In the genomic region with DNA sequence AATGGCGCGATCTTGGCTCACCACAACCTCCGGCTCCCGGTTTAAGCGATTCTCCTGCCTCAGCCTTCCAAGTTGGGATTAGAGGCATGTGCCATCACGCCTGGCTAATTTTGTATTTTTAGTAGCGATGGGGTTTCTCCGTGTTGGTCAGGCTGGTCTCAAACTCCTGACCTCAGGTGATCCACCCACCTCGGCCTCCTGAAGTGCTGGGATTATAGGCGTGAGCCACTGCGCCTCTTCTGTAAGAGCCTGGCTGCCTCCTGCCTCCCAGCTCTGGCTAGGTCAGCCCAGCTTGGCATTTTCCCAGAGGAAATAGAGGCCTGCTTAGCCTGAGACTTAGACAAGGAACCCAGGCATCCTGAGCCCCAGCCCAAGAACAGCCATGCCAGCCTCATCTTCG, we compare ENCODE assay signal across 12 cellular contexts. TPM values are rescaled to one million over a fixed set of nuclear protein-coding genes. Genes with fewer than 3 reads are reported as not detected.
A peak's percentile ranks its signal among the peaks of the same experiment; 100 is the strongest.
DNase-seq lines count a peak whose midpoint lies in the region; ATAC-seq and TF ChIP-seq lines count a peak whose summit lies in the region.
"Not testable (repeated sequence)": the region's sequence is repeated elsewhere in the genome, so short reads cannot be mapped to it uniquely, and the experiment has no call there.
"Had no signal": no experiment of that assay in that cellular context is flagged by ENCODE, and none has a peak within 500 bp of the region (broad histone marks: within the 10 kb centered on the region; RNA-seq: fewer than 3 reads in every experiment).

No MANE protein-coding gene starts in this region.

- not testable (repeated sequence) for TF ChIP-seq EP300 in suprapubic skin (IDR thresholded peaks at IDR 0.05)

- H3K9ac ChIP-seq in Karpas-422 (ENCODE audit: low read length) (peak overlapping the region; percentile 99), duodenal mucosa (ENCODE audit: low read depth in 1 of 2, low read length in 2 of 2) (peak overlapping the region; percentile 50 to 52)
- not testable (repeated sequence) for H3K9ac ChIP-seq in parathyroid adenoma

- peak overlapping the region; percentile 85 to 97 (median 95) for H3K4me3 Mint-ChIP-seq in CD4-positive, alpha-beta memory T cell
- H3K4me3 Mint-ChIP-seq in activated B cell treated with CpG ODN at 0.5 μM for 24 hours: peak overlapping the region; percentile 94

- not testable (repeated sequence) for H3K9me3 ChIP-seq in CD4-positive, alpha-beta memory T cell (ENCODE audit: control insufficient read depth in 1 of 2, low read length in 2 of 2); Karpas-422 (ENCODE audit: low read length); duodenal mucosa (ENCODE audit: control insufficient read depth in 1 of 2, low read length in 2 of 2); right lobe of liver; parathyroid adenoma (ENCODE audit: control insufficient read depth, low read length); suprapubic skin

- H3K27ac Mint-ChIP-seq in CD4-positive, alpha-beta memory T cell: peak overlapping the region; percentile 95 to 99 (median 98)
- peak overlapping the region; percentile 99 for H3K27ac Mint-ChIP-seq in activated B cell treated with CpG ODN at 0.5 μM for 24 hours
- H3K27ac Mint-ChIP-seq in activated naive CD4-positive, alpha-beta T cell treated with anti-CD3 and anti-CD28 coated beads, Interleukin-2, amount 50 U/mL, for 72 hours: peak overlapping the region; percentile 94 to 99

- H2AFZ ChIP-seq in Karpas-422 (ENCODE audit: low read length); parathyroid adenoma: not testable (repeated sequence)

- not testable (repeated sequence) for H3K36me3 ChIP-seq in CD4-positive, alpha-beta memory T cell (ENCODE audit: insufficient read depth, low read length); duodenal mucosa (ENCODE audit: control insufficient read depth in 1 of 2, insufficient read depth in 2 of 2, low read length in 2 of 2); right lobe of liver; parathyroid adenoma (ENCODE audit: control insufficient read depth, insufficient read depth, low read length); suprapubic skin
- H3K36me3 ChIP-seq in Karpas-422 (ENCODE audit: insufficient read depth, low read length): peaks cover 11% of the 10 kb centered on the region

- intact Hi-C loops in CD4-positive, alpha-beta memory T cell (cut with micrococcal nuclease): loop anchor here (2.0 to 5.0 kb wide), 3 partner anchors 57 to 169 kb away; partner anchors contain the start of genes CLK3, COX5A and ULK3
- intact Hi-C loops in activated B cell treated with CpG ODN at 0.5 μM for 24 hours (cut with micrococcal nuclease): loop anchor here (2.0 to 5.0 kb wide), 4 partner anchors 244 to 666 kb away; partner anchors contain the start of genes ARID3B, NEIL1 and SIN3A
- intact Hi-C loops in right lobe of liver (cut with DNase I): not testable (repeated sequence)

- peak overlapping the region; percentile 55 to 69 for H3K4me3 ChIP-seq in CD4-positive, alpha-beta memory T cell (ENCODE audit: low read length in 2 of 2)
- peak overlapping the region; percentile 94 for H3K4me3 ChIP-seq in Karpas-422 (ENCODE audit: low read length)
- peak overlapping the region in 1 of 2 donors; percentile 67 for H3K4me3 ChIP-seq in duodenal mucosa (ENCODE audit: low read depth in 1 of 2, low read length in 2 of 2)
- not testable (repeated sequence) for H3K4me3 ChIP-seq in right lobe of liver; parathyroid adenoma (ENCODE audit: low read depth, low read length); suprapubic skin

- CTCF ChIA-PET in CD4-positive, alpha-beta memory T cell (lab: Charles Lee; ENCODE audit: partially characterized antibody): interaction anchor here (31.6 to 36.4 kb wide), 2 partner anchors 7 to 9 kb away, joined by 1908 read pairs; partner anchors contain the start of genes CSK and LMAN1L
- CTCF ChIA-PET in activated B cell treated with CpG ODN at 0.5 μM for 24 hours (lab: Charles Lee): interaction anchor here (0.6 to 26.2 kb wide), 5 partner anchors 10 to 115 kb away, joined by 3 to 1146 read pairs (median 7); partner anchors contain the start of gene CSK

- POLR2A ChIA-PET in CD4-positive, alpha-beta memory T cell (lab: Charles Lee; ENCODE audit: partially characterized antibody): interaction anchor here (0.6 to 24.9 kb wide), 12 partner anchors 4 to 670 kb away, joined by 3 to 1342 read pairs (median 13); partner anchors contain the start of genes CLK3, CSK, SIN3A and ULK3
- POLR2A ChIA-PET in activated B cell treated with CpG ODN at 0.5 μM for 24 hours (lab: Charles Lee): interaction anchor here (0.6 to 32.5 kb wide), 6 partner anchors 6 to 389 kb away, joined by 3 to 2569 read pairs (median 21); partner anchors contain the start of gene CSK

- H4K20me1 ChIP-seq in Karpas-422 (ENCODE audit: insufficient read depth, low read depth, low read length): not testable (repeated sequence)

- peak overlapping the region; percentile 86 for H3K27ac ChIP-seq in CD4-positive, alpha-beta memory T cell (ENCODE audit: low read depth, low read length)
- H3K27ac ChIP-seq in Karpas-422 (ENCODE audit: low read length): peak overlapping the region; percentile 100
- not testable (repeated sequence) for H3K27ac ChIP-seq in duodenal mucosa (ENCODE audit: low read depth, low read length)
- H3K27ac ChIP-seq in right lobe of liver: peak overlapping the region in 2 of 3 donors; percentile 64 to 71
- peak overlapping the region; percentile 9 for H3K27ac ChIP-seq in parathyroid adenoma
- H3K27ac ChIP-seq in suprapubic skin: peak overlapping the region; percentile 71

- H3K79me2 ChIP-seq in Karpas-422 (ENCODE audit: low read length) (peaks cover 43% of the 10 kb centered on the region), parathyroid adenoma (peaks cover 10% of the 10 kb centered on the region)

- peaks cover 4 to 51% of the 10 kb centered on the region in 2 donors for H3K36me3 Mint-ChIP-seq in CD4-positive, alpha-beta memory T cell
- H3K36me3 Mint-ChIP-seq in activated B cell treated with CpG ODN at 0.5 μM for 24 hours (ENCODE audit: low read depth): peaks cover 64% of the 10 kb centered on the region
- H3K36me3 Mint-ChIP-seq in activated naive CD4-positive, alpha-beta T cell treated with anti-CD3 and anti-CD28 coated beads, Interleukin-2, amount 50 U/mL, for 72 hours: peaks cover 48 to 83% of the 10 kb centered on the region in 2 donors

- not testable (repeated sequence) for H3K9me3 Mint-ChIP-seq in CD4-positive, alpha-beta memory T cell; activated B cell treated with CpG ODN at 0.5 μM for 24 hours; activated naive CD4-positive, alpha-beta T cell treated with anti-CD3 and anti-CD28 coated beads, Interleukin-2, amount 50 U/mL, for 72 hours

- peaks cover 80% of the 10 kb centered on the region for H3K4me1 ChIP-seq in CD4-positive, alpha-beta memory T cell (ENCODE audit: insufficient read depth, low read length)
- H3K4me1 ChIP-seq in Karpas-422 (ENCODE audit: low read length) (peaks cover 88% of the 10 kb centered on the region), duodenal mucosa (ENCODE audit: control insufficient read depth in 1 of 2, insufficient read depth in 2 of 2, low read length in 2 of 2) (peaks cover 83 to 90% of the 10 kb centered on the region in 2 donors), right lobe of liver (peaks cover 0 to 75% (median 43%) of the 10 kb centered on the region in 4 donors), parathyroid adenoma (peaks cover 15% of the 10 kb centered on the region), suprapubic skin (peaks cover 93% of the 10 kb centered on the region)

- not testable (repeated sequence) for H3K27me3 ChIP-seq in CD4-positive, alpha-beta memory T cell (ENCODE audit: insufficient read depth, low read length); Karpas-422 (ENCODE audit: low read length); duodenal mucosa (ENCODE audit: control insufficient read depth in 1 of 2, insufficient read depth in 2 of 2, low read length in 2 of 2); right lobe of liver; parathyroid adenoma (ENCODE audit: control insufficient read depth, insufficient read depth, low read length); suprapubic skin

- H3K4me1 Mint-ChIP-seq in CD4-positive, alpha-beta memory T cell: peaks cover 29 to 90% (median 56%) of the 10 kb centered on the region in 4 donors
- peaks cover 81% of the 10 kb centered on the region for H3K4me1 Mint-ChIP-seq in activated B cell treated with CpG ODN at 0.5 μM for 24 hours

- H3K4me2 ChIP-seq in Karpas-422 (ENCODE audit: low read depth, low read length, poor library complexity, severe bottlenecking): peak overlapping the region; percentile 92
- not testable (repeated sequence) for H3K4me2 ChIP-seq in parathyroid adenoma (ENCODE audit: low read length)

- not testable (repeated sequence) for H3K27me3 Mint-ChIP-seq in CD4-positive, alpha-beta memory T cell; activated B cell treated with CpG ODN at 0.5 μM for 24 hours

- not testable (repeated sequence) for ATAC-seq in activated B cell treated with CpG ODN at 0.5 μM for 24 hours (ENCODE audit: low read depth); activated naive CD4-positive, alpha-beta T cell treated with anti-CD3 and anti-CD28 coated beads, Interleukin-2, amount 50 U/mL, for 72 hours; right lobe of liver

- H3K9me2 ChIP-seq in Karpas-422 (replicated peaks; ENCODE audit: insufficient read depth, low read length): not testable (repeated sequence)

- TF ChIP-seq POLR2A in right lobe of liver (IDR thresholded peaks at IDR 0.05); suprapubic skin (IDR thresholded peaks at IDR 0.05): not testable (repeated sequence)

- not testable (repeated sequence) for DNase-seq in CD4-positive, alpha-beta memory T cell; activated B cell treated with CpG ODN at 0.5 μM for 24 hours; activated naive CD4-positive, alpha-beta T cell treated with anti-CD3 and anti-CD28 coated beads, Interleukin-2, amount 50 U/mL, for 72 hours (ENCODE audit: low spot score in 2 of 2); right lobe of liver; suprapubic skin (ENCODE audit: low spot score in 2 of 2)
- DNase-seq in Karpas-422: peak; percentile 69

- whole genome bisulfite sequencing in right lobe of liver (ENCODE audit: insufficient coverage, low coverage, low lambda C conversion rate, missing lambda C conversion rate): 42% methylated on average over 7 of the region's 12 CpGs
- 49% methylated on average over 11 of the region's 12 CpGs for WGBS in suprapubic skin

- TF ChIP-seq CTCF in activated B cell treated with CpG ODN at 0.5 μM for 24 hours (IDR thresholded peaks at IDR 0.05); right lobe of liver (IDR thresholded peaks at IDR 0.05); parathyroid adenoma (IDR thresholded peaks at IDR 0.05); suprapubic skin (IDR thresholded peaks at IDR 0.05): not testable (repeated sequence)

RNA-seq across cellular contexts. Expression of gene CSK, which starts 4.2 kb away (rescaled TPM):
- total RNA-seq in CD4-positive, alpha-beta memory T cell: 100 to 1,000 TPM; 234 to 247 TPM
- 100 to 1,000 TPM in 1 of 2 donors, 10 to 100 TPM in 1; 72.5 to 125 TPM for polyA plus RNA-seq in CD4-positive, alpha-beta memory T cell
- 172 and 306 TPM in 2 replicates for total RNA-seq in Karpas-422 (2014; rRNA removed; shearing (Covaris generic); ENCODE audit: low replicate concordance)
- total RNA-seq in activated B cell treated with CpG ODN at 0.5 μM for 24 hours (540 and 557 TPM in 2 replicates), right lobe of liver (10 to 100 TPM; 22.2 to 50.9 (median 32.7) TPM), suprapubic skin (10 to 100 TPM; 33.1 to 45.2 (median 35.5) TPM)
- total RNA-seq in activated naive CD4-positive, alpha-beta T cell treated with anti-CD3 and anti-CD28 coated beads, Interleukin-2, amount 50 U/mL, for 72 hours: 100 to 1,000 TPM; 231 to 297 TPM

RNA-seq across cellular contexts. Expression of gene LMAN1L, which starts 26.6 kb away (rescaled TPM):
- under 1 TPM; 0.23 to 0.39 TPM for total RNA-seq in CD4-positive, alpha-beta memory T cell
- not detected for polyA plus RNA-seq in CD4-positive, alpha-beta memory T cell
- 3.3 and 4.3 TPM in 2 replicates for total RNA-seq in Karpas-422 (2014; rRNA removed; shearing (Covaris generic); ENCODE audit: low replicate concordance)
- total RNA-seq in activated B cell treated with CpG ODN at 0.5 μM for 24 hours: 1.0 and 2.2 TPM in 2 replicates
- total RNA-seq in activated naive CD4-positive, alpha-beta T cell treated with anti-CD3 and anti-CD28 coated beads, Interleukin-2, amount 50 U/mL, for 72 hours: 1 to 10 TPM in 1 of 2 donors, under 1 TPM in 1; 0.27 to 1.1 TPM
- not detected for total RNA-seq in right lobe of liver
- under 1 TPM in 1 of 4 donors, not detected in 3; 0.42 TPM for total RNA-seq in suprapubic skin
- total RNA-seq: body of pancreas, IMR-90, ovary had no signal
- polyA plus RNA-seq: IMR-90, ovary had no signal

RNA-seq across cellular contexts. Expression of gene CYP1A2, which starts 37.4 kb away (rescaled TPM):
- not detected for total RNA-seq in CD4-positive, alpha-beta memory T cell
- polyA plus RNA-seq in CD4-positive, alpha-beta memory T cell: not detected
- total RNA-seq in Karpas-422 (2014; rRNA removed; shearing (Covaris generic); ENCODE audit: low replicate concordance): not detected in 2 replicates
- 0.16 TPM in 1 of 2 replicates, not detected in the other for total RNA-seq in activated B cell treated with CpG ODN at 0.5 μM for 24 hours
- not detected for total RNA-seq in activated naive CD4-positive, alpha-beta T cell treated with anti-CD3 and anti-CD28 coated beads, Interleukin-2, amount 50 U/mL, for 72 hours
- 100 to 1,000 TPM in 2 of 6 experiments, 10 to 100 TPM in 2, 1 to 10 TPM in 1, under 1 TPM in 1; 0.81 to 235 (median 65.0) TPM for total RNA-seq in right lobe of liver
- total RNA-seq in suprapubic skin: not detected
- total RNA-seq: body of pancreas, IMR-90, mesothelial cell of epicardium had no signal
- polyA plus RNA-seq: IMR-90, ovary had no signal

RNA-seq across cellular contexts. Expression of gene CPLX3, which starts 40.3 kb away (rescaled TPM):
- not detected for total RNA-seq in CD4-positive, alpha-beta memory T cell
- polyA plus RNA-seq in CD4-positive, alpha-beta memory T cell: not detected
- total RNA-seq in Karpas-422 (2014; rRNA removed; shearing (Covaris generic); ENCODE audit: low replicate concordance): 5.2 and 7.3 TPM in 2 replicates
- total RNA-seq in activated B cell treated with CpG ODN at 0.5 μM for 24 hours: 0.20 and 0.22 TPM in 2 replicates
- under 1 TPM in 1 of 2 donors, not detected in 1; 0.25 TPM for total RNA-seq in activated naive CD4-positive, alpha-beta T cell treated with anti-CD3 and anti-CD28 coated beads, Interleukin-2, amount 50 U/mL, for 72 hours
- not detected for total RNA-seq in right lobe of liver
- under 1 TPM in 1 of 4 donors, not detected in 3; 0.47 TPM for total RNA-seq in suprapubic skin
- total RNA-seq: body of pancreas, IMR-90, mesothelial cell of epicardium, ovary had no signal
- polyA plus RNA-seq: IMR-90, ovary had no signal

RNA-seq across cellular contexts. Expression of gene ULK3, which starts 56.9 kb away (rescaled TPM):
- total RNA-seq in CD4-positive, alpha-beta memory T cell: 10 to 100 TPM; 84.9 to 88.3 TPM
- 10 to 100 TPM; 33.6 to 38.5 TPM for polyA plus RNA-seq in CD4-positive, alpha-beta memory T cell
- total RNA-seq in Karpas-422 (2014; rRNA removed; shearing (Covaris generic); ENCODE audit: low replicate concordance): 87.3 and 89.6 TPM in 2 replicates
- 43.6 and 52.1 TPM in 2 replicates for total RNA-seq in activated B cell treated with CpG ODN at 0.5 μM for 24 hours
- total RNA-seq in activated naive CD4-positive, alpha-beta T cell treated with anti-CD3 and anti-CD28 coated beads, Interleukin-2, amount 50 U/mL, for 72 hours: 10 to 100 TPM; 37.6 to 50.3 TPM
- total RNA-seq in right lobe of liver: 10 to 100 TPM; 19.7 to 25.1 (median 22.1) TPM
- 100 to 1,000 TPM; 105 to 330 (median 129) TPM for total RNA-seq in suprapubic skin
